In genomic region chr3:105108823-105109222, GRCh38 we compare ENCODE assay signal across 25 cellular contexts.
"Had no signal": no experiment of that assay in that cellular context is flagged by ENCODE, and none has a peak within 500 bp of the region (broad histone marks: within the 10 kb centered on the region; RNA-seq: fewer than 3 reads in every experiment).

No MANE protein-coding gene starts in this region.

- H3K27ac Mint-ChIP-seq: activated naive CD8-positive, alpha-beta T cell treated with anti-CD3 and anti-CD28 coated beads, Interleukin-2, amount 10 ng/mL, durations not matched to agents 7 days and 5 days; activated T-helper 2 cell treated with anti-CD3 and anti-CD28 coated beads, Interferon-gamma antibody, Interleukin-2, Interleukin-4, amounts not matched to agents 10 μg/mL and 5 μg/mL and 100 μg/mL, durations not matched to agents 14 hours and 24 hours and 36 hours; natural killer cell; stimulated activated effector memory CD8-positive, alpha-beta T cell treated with anti-CD3 and anti-CD28 coated beads, Interleukin-12 subunit alpha, Interleukin-12 subunit beta, amount 100 ng/mL, for 72 hours had no signal

- H3K4me3 ChIP-seq: breast epithelium, right lobe of liver, skin epidermis, stomach, suprapubic skin, tibial nerve had no signal

- H3K27me3 ChIP-seq: breast epithelium, right lobe of liver, stomach, suprapubic skin, tibial nerve had no signal

- DNase-seq: activated CD4-positive, alpha-beta T cell treated with anti-CD3 and anti-CD28 coated beads for 1 hour; activated CD4-positive, alpha-beta T cell treated with anti-CD3 and anti-CD28 coated beads, Interleukin-2, amount 50 U/mL, for 4 hours; activated CD8-positive, alpha-beta memory T cell treated with anti-CD3 and anti-CD28 coated beads, Interleukin-2, amount 50 U/mL, for 48 hours; activated naive CD4-positive, alpha-beta T cell treated with Interleukin-2 at 50 U/mL for 16 hours; activated naive CD8-positive, alpha-beta T cell treated with anti-CD3 and anti-CD28 coated beads, Interleukin-2, amount 10 ng/mL, durations not matched to agents 7 days and 5 days; activated T-cell treated with anti-CD3 and anti-CD28 coated beads, Interleukin-2, amount 50 U/mL, for 4 hours; amniotic stem cell; cerebellar nuclear complex; cortex of kidney; hippocampal formation; left ventricle myocardium superior; mammary epithelial cell; midbrain; natural killer cell; right lobe of liver; stimulated activated CD4-positive, alpha-beta T cell treated with anti-CD3 and anti-CD28 coated beads, Interleukin-2, amount 100 ng/mL, for 24 hours; stomach; T-helper 1 cell; WERI-Rb-1 had no signal

- ATAC-seq: activated T-cell treated with anti-CD3 and anti-CD28 coated beads, Interleukin-2, amount 50 U/mL, for 4 hours; left ventricle myocardium superior; natural killer cell; right lobe of liver; stimulated activated effector memory CD8-positive, alpha-beta T cell treated with anti-CD3 and anti-CD28 coated beads, Interleukin-12 subunit alpha, Interleukin-12 subunit beta, amount 100 ng/mL, for 72 hours had no signal

- H3K4me1 Mint-ChIP-seq: activated naive CD8-positive, alpha-beta T cell treated with anti-CD3 and anti-CD28 coated beads, Interleukin-2, amount 10 ng/mL, durations not matched to agents 7 days and 5 days; natural killer cell; stimulated activated effector memory CD8-positive, alpha-beta T cell treated with anti-CD3 and anti-CD28 coated beads, Interleukin-12 subunit alpha, Interleukin-12 subunit beta, amount 100 ng/mL, for 72 hours had no signal

- H3K36me3 Mint-ChIP-seq: activated naive CD8-positive, alpha-beta T cell treated with anti-CD3 and anti-CD28 coated beads, Interleukin-2, amount 10 ng/mL, durations not matched to agents 7 days and 5 days; stimulated activated effector memory CD8-positive, alpha-beta T cell treated with anti-CD3 and anti-CD28 coated beads, Interleukin-12 subunit alpha, Interleukin-12 subunit beta, amount 100 ng/mL, for 72 hours had no signal

- H3K36me3 ChIP-seq: breast epithelium, right lobe of liver, stomach, suprapubic skin, tibial nerve, WERI-Rb-1 had no signal

- H3K27me3 Mint-ChIP-seq: activated naive CD8-positive, alpha-beta T cell treated with anti-CD3 and anti-CD28 coated beads, Interleukin-2, amount 10 ng/mL, durations not matched to agents 7 days and 5 days had no signal

- H3K9me3 ChIP-seq: suprapubic skin had no signal

- H3K4me3 Mint-ChIP-seq: activated naive CD8-positive, alpha-beta T cell treated with anti-CD3 and anti-CD28 coated beads, Interleukin-2, amount 10 ng/mL, durations not matched to agents 7 days and 5 days; activated T-cell treated with anti-CD3 and anti-CD28 coated beads, Interleukin-2, amount 50 U/mL, for 4 hours; natural killer cell; stimulated activated effector memory CD8-positive, alpha-beta T cell treated with anti-CD3 and anti-CD28 coated beads, Interleukin-12 subunit alpha, Interleukin-12 subunit beta, amount 100 ng/mL, for 72 hours had no signal

- H3K27ac ChIP-seq: breast epithelium, right lobe of liver, skin epidermis, stomach, suprapubic skin, tibial nerve, WERI-Rb-1 had no signal

- H3K4me1 ChIP-seq: breast epithelium, right lobe of liver, stomach, suprapubic skin, tibial nerve had no signal
